26 cellular contexts compared by ENCODE assay signal in genomic region chr10:11682267-11682683, GRCh38. TPM values are rescaled to one million over a fixed set of nuclear protein-coding genes. Genes with fewer than 3 reads are reported as not detected.
DNase-seq lines count a peak whose midpoint lies in the region; ATAC-seq and TF ChIP-seq lines count a peak whose summit lies in the region.
"Had no signal": no experiment of that assay in that cellular context is flagged by ENCODE, and none has a peak within 500 bp of the region (broad histone marks: within the 10 kb centered on the region; RNA-seq: fewer than 3 reads in every experiment).

No MANE protein-coding gene starts in this region.

- no peaks in the 10 kb centered on the region for H3K9me2 ChIP-seq in DOHH2 (replicated peaks; ENCODE audit: control insufficient read depth, low read length)

- H3K9me3 ChIP-seq in DOHH2 (ENCODE audit: control insufficient read depth, insufficient read depth, low read length): no peaks in the 10 kb centered on the region
- no peaks in the 10 kb centered on the region for H3K9me3 ChIP-seq in spleen
- no peaks in the 10 kb centered on the region for H3K9me3 ChIP-seq in upper lobe of right lung
- H3K9me3 ChIP-seq: adrenal gland, pancreas, thyroid gland had no signal

- H3K27me3 ChIP-seq in DOHH2 (ENCODE audit: control insufficient read depth, low read length) (no peaks in the 10 kb centered on the region), spleen (replicated peaks in 1 of 7) (no peaks in the 10 kb centered on the region), upper lobe of right lung (no peaks in the 10 kb centered on the region)
- H3K27me3 ChIP-seq: adrenal gland, brain microvascular endothelial cell, pancreas, thyroid gland had no signal

- H3K36me3 ChIP-seq in DOHH2 (ENCODE audit: control insufficient read depth, low read length): peaks cover 43% of the 10 kb centered on the region
- no peaks in the 10 kb centered on the region for H3K36me3 ChIP-seq in spleen
- no peaks in the 10 kb centered on the region for H3K36me3 ChIP-seq in upper lobe of right lung
- H3K36me3 ChIP-seq: adrenal gland, brain microvascular endothelial cell, pancreas, thyroid gland had no signal

- H3K27ac Mint-ChIP-seq in effector memory CD8-positive, alpha-beta T cell: peak overlapping the region; percentile 60 to 78
- H3K27ac Mint-ChIP-seq: activated CD8-positive, alpha-beta T cell treated with anti-CD3 and anti-CD28 coated beads, Interleukin-2, amount 10 ng/mL, durations not matched to agents 7 days and 5 days; stimulated activated naive CD8-positive, alpha-beta T cell treated with anti-CD3 and anti-CD28 coated beads, Interleukin-15, Interleukin-2, amounts not matched to agents 100 ng/mL and 50 ng/mL, for 24 hours had no signal

- H4K20me1 ChIP-seq in DOHH2 (ENCODE audit: control insufficient read depth, insufficient read depth, low read depth, low read length): no peaks in the 10 kb centered on the region

- WGBS in spleen, 5 donors: 50 to 62% (median 53%) methylated on average over 5 to 6 of the region's 6 CpGs

- TF ChIP-seq POLR2A in spleen (IDR thresholded peaks at IDR 0.05): no peak

- H3K9me3 Mint-ChIP-seq in effector memory CD8-positive, alpha-beta T cell: no peaks in the 10 kb centered on the region
- H3K9me3 Mint-ChIP-seq: stimulated activated naive CD8-positive, alpha-beta T cell treated with anti-CD3 and anti-CD28 coated beads, Interleukin-15, Interleukin-2, amounts not matched to agents 100 ng/mL and 50 ng/mL, for 24 hours had no signal

- H3K4me2 ChIP-seq in DOHH2 (ENCODE audit: low read length): peak overlapping the region; percentile 99

- intact Hi-C loops in spleen (cut with DNase I; ENCODE audit: low total_unique reads) (no loop called here), upper lobe of right lung (cut with DNase I) (no loop called here)

- H3K79me2 ChIP-seq in DOHH2 (ENCODE audit: control insufficient read depth, low read length): peaks cover 13% of the 10 kb centered on the region

- peak overlapping the region; percentile 76 for H3K4me3 ChIP-seq in DOHH2 (ENCODE audit: low read length)
- no peak overlapping the region for H3K4me3 ChIP-seq in spleen
- H3K4me3 ChIP-seq in upper lobe of right lung: no peak overlapping the region
- H3K4me3 ChIP-seq: adrenal gland, pancreas, thyroid gland had no signal

- peaks cover 3% of the 10 kb centered on the region for H3K36me3 Mint-ChIP-seq in effector memory CD8-positive, alpha-beta T cell (ENCODE audit: insufficient read depth)

- no peak for TF ChIP-seq CTCF in DOHH2 (IDR thresholded peaks at IDR 0.05; ENCODE audit: low read depth, low read length, poor library complexity, severe bottlenecking)
- no peak for TF ChIP-seq CTCF in spleen (IDR thresholded peaks at IDR 0.05 in 8 of 11, conservative IDR thresholded peaks at IDR 0.05 in 3 of 11)
- TF ChIP-seq CTCF in upper lobe of right lung (IDR thresholded peaks at IDR 0.05): no peak

- peaks cover 19 to 21% of the 10 kb centered on the region in 2 donors for H3K4me1 Mint-ChIP-seq in effector memory CD8-positive, alpha-beta T cell (ENCODE audit: low read depth in 2 of 2)

- peaks cover 9 to 26% of the 10 kb centered on the region in 2 donors for H3K27me3 Mint-ChIP-seq in effector memory CD8-positive, alpha-beta T cell
- H3K27me3 Mint-ChIP-seq: stimulated activated naive CD8-positive, alpha-beta T cell treated with anti-CD3 and anti-CD28 coated beads, Interleukin-15, Interleukin-2, amounts not matched to agents 100 ng/mL and 50 ng/mL, for 24 hours had no signal

- H3K4me3 Mint-ChIP-seq in effector memory CD8-positive, alpha-beta T cell: no peak overlapping the region
- H3K4me3 Mint-ChIP-seq: activated CD8-positive, alpha-beta T cell treated with anti-CD3 and anti-CD28 coated beads, Interleukin-2, amount 10 ng/mL, durations not matched to agents 7 days and 5 days; stimulated activated naive CD8-positive, alpha-beta T cell treated with anti-CD3 and anti-CD28 coated beads, Interleukin-15, Interleukin-2, amounts not matched to agents 100 ng/mL and 50 ng/mL, for 24 hours had no signal

- H3K27ac ChIP-seq in DOHH2 (ENCODE audit: low read depth, low read length) (peak overlapping the region; percentile 99), spleen (peak overlapping the region in 6 of 8 donors; percentile 54 to 94 (median 88)), upper lobe of right lung (no peak overlapping the region)
- H3K27ac ChIP-seq: adrenal gland, brain microvascular endothelial cell, pancreas, thyroid gland had no signal

- ATAC-seq in effector memory CD8-positive, alpha-beta T cell (replicated peaks): no peak
- no peak for ATAC-seq in GM21717 (IDR thresholded peaks at IDR 0.05; ENCODE audit: unreplicated experiment)
- ATAC-seq in upper lobe of right lung: no peak
- ATAC-seq: activated CD8-positive, alpha-beta T cell treated with anti-CD3 and anti-CD28 coated beads, Interleukin-2, amount 10 ng/mL, durations not matched to agents 7 days and 5 days; pancreas; PC-3 had no signal

- peaks cover 74% of the 10 kb centered on the region for H3F3A ChIP-seq in DOHH2 (ENCODE audit: control insufficient read depth, insufficient read depth)

- H3K4me1 ChIP-seq in DOHH2 (ENCODE audit: control insufficient read depth, low read length) (peaks cover 98% of the 10 kb centered on the region), spleen (peaks cover 29 to 100% (median 77%) of the 10 kb centered on the region in 6 donors), upper lobe of right lung (peaks cover 28% of the 10 kb centered on the region)

- in situ Hi-C loops in KBM-7 (cut with MboI; ENCODE audit: low pct_unique_long_range_greater_than_20kb, low sequenced_read_pairs): no loop called here

- DNase-seq in NAMALWA (ENCODE audit: low spot score) (peak; percentile 50), spleen (peak; percentile 60), upper lobe of right lung (no peak), KBM-7 (no peak)
- no peak for DNase-seq in effector memory CD8-positive, alpha-beta T cell
- DNase-seq: activated CD8-positive, alpha-beta T cell treated with anti-CD3 and anti-CD28 coated beads, Interleukin-2, amount 10 ng/mL, durations not matched to agents 7 days and 5 days; activated gamma-delta T cell treated with Interleukin-2 at 50 U/mL for 16 hours; activated T-cell treated with anti-CD3 and anti-CD28 coated beads for 4 hours; adrenal gland; brain microvascular endothelial cell; DMS53; effector CD4-positive, alpha-beta T cell; erythroblast; left colon; mesendoderm; NCI-H1092; NCI-H1930; pancreas; PC-3; SHP77; stimulated activated CD4-positive, alpha-beta T cell treated with anti-CD3 and anti-CD28 coated beads, Interleukin-4, amount 100 ng/mL, for 4 hours; SW 1271; thyroid gland had no signal

RNA-seq across cellular contexts. Expression of gene ECHDC3, which starts 59.9 kb away (rescaled TPM):
- total RNA-seq in spleen (10 to 100 TPM; 10.5 to 49.7 (median 21.4) TPM), upper lobe of right lung (39.4 TPM)
- 10 to 100 TPM in 2 of 3 donors, 1 to 10 TPM in 1; 5.6 to 14.8 (median 12.5) TPM for polyA plus RNA-seq in spleen
- total RNA-seq: PC-3 had no signal

Comparison
In these comparisons a context has a peak if more than half of its experiments do, and no peak if none do; other contexts are left out.
1. DNase-seq: peak in NAMALWA (single experiment) and spleen (single experiment); none in effector memory CD8-positive, alpha-beta T cell (0 of 3), upper lobe of right lung (single experiment) and KBM-7 (single experiment).